In the genomic region with DNA sequence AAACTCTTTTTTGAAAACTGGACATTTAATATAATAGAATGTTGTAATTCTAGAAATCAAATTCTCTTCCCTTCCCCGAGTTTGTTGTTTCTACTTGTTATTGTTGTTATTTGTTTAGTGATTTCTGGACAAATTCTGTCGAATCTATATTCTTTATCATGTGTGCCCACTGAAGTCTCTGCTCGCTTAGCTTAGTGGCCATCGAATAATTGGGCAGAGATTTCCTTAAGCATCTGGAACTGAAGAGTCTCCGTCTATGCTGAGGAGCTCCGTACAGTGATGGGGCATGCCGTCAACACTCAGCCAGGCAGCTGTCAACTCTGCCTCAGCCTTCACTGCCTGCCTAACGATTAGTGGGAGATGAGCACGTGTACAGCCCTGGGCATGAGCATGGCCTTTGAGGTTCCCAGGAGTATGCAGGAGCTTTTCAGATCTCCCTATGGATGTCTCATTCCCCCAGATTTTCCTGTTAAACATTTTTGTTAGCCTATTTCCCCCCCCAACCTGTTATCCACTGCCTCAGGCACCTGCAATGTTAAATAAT, we compare ENCODE assay signal across 21 cellular contexts.
"Had no signal": no experiment of that assay in that cellular context is flagged by ENCODE, and none has a peak within 500 bp of the region (broad histone marks: within the 10 kb centered on the region; RNA-seq: fewer than 3 reads in every experiment).

No MANE protein-coding gene starts in this region.

- DNase-seq: effector CD4-positive, alpha-beta T cell; endodermal cell; erythroblast; foreskin keratinocyte; hippocampal formation; left colon; mammary epithelial cell; naive thymus-derived CD4-positive, alpha-beta T cell; stimulated activated CD4-positive, alpha-beta T cell treated with anti-CD3 and anti-CD28 coated beads, Interleukin-2, amount 100 ng/mL, for 24 hours; stimulated activated CD4-positive, alpha-beta T cell treated with anti-CD3 and anti-CD28 coated beads, Interleukin-4, amount 100 ng/mL, for 4 hours; stimulated activated naive CD4-positive, alpha-beta T cell; stomach; substantia nigra; transverse colon had no signal

- ATAC-seq: foreskin keratinocyte; left colon; naive thymus-derived CD4-positive, alpha-beta T cell; sciatic nerve had no signal

- H3K27ac ChIP-seq: coronary artery, foreskin keratinocyte, neural progenitor cell, parathyroid adenoma, prostate gland, stomach, thoracic aorta, transverse colon had no signal

- H3K9ac ChIP-seq: neural progenitor cell, parathyroid adenoma had no signal

- H3K9me3 ChIP-seq: prostate gland, stomach, thoracic aorta, transverse colon had no signal

- H3K36me3 ChIP-seq: neural progenitor cell, prostate gland, stomach, thoracic aorta, transverse colon had no signal

- H3K4me3 ChIP-seq: coronary artery, neural progenitor cell, prostate gland, stomach, thoracic aorta, transverse colon had no signal

- H3K27me3 ChIP-seq: foreskin keratinocyte had no signal

- FAIRE-seq: endothelial cell of umbilical vein had no signal

- H3K4me2 ChIP-seq: neural progenitor cell had no signal

- H3K4me1 ChIP-seq: parathyroid adenoma, prostate gland had no signal

- H3K79me2 ChIP-seq: parathyroid adenoma had no signal

- H2AFZ ChIP-seq: neural progenitor cell, parathyroid adenoma had no signal
